Comparison of ENCODE assay signal across 11 cellular contexts in the genomic region with DNA sequence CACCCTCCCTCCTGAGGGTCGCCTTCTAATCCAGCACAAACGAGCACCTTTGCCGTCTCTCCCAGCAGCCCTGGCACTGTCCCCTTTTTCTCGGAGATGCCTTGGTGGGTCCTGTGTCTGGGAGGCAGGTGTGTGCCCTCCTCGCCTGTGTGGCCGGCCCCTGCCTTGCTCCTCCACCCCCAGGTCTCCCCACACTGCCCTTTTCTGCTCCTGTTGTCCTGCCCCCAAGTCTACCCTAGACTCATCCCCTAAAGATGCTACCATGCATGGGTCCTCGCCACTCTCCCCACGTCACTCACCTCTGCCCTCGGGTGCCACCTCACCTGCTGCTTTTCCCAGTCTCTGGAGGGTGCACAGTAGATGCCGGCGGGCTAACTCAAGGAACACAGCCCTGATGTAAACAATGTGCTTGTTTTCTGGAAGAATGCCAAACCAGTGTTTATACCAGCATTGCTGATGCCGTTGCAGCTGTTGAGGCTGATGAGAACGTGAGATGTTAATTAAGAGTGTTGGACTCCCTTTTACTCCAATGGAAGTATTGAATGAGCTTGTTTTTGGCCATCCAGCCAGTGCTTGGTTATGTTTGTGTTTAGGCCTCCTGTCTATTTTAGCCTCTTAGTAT.
DNase-seq lines count a peak whose midpoint lies in the region; ATAC-seq lines count a peak whose summit lies in the region.
"Had no signal": no experiment of that assay in that cellular context is flagged by ENCODE, and none has a peak within 500 bp of the region (broad histone marks: within the 10 kb centered on the region; RNA-seq: fewer than 3 reads in every experiment).

No MANE protein-coding gene starts in this region.

- no peaks in the 10 kb centered on the region for H3K36me3 Mint-ChIP-seq in stimulated activated effector memory CD8-positive, alpha-beta T cell treated with anti-CD3 and anti-CD28 coated beads, Interleukin-12 subunit alpha, Interleukin-12 subunit beta, amount 100 ng/mL, for 72 hours

- H3K4me1 Mint-ChIP-seq in stimulated activated effector memory CD8-positive, alpha-beta T cell treated with anti-CD3 and anti-CD28 coated beads, Interleukin-12 subunit alpha, Interleukin-12 subunit beta, amount 100 ng/mL, for 72 hours = peaks cover 50% of the 10 kb centered on the region

- no peak for ATAC-seq in stimulated activated effector memory CD8-positive, alpha-beta T cell treated with anti-CD3 and anti-CD28 coated beads, Interleukin-12 subunit alpha, Interleukin-12 subunit beta, amount 100 ng/mL, for 72 hours
- ATAC-seq in HG03432 (IDR thresholded peaks at IDR 0.05; ENCODE audit: unreplicated experiment) (no peak), HG02981 (IDR thresholded peaks at IDR 0.05; ENCODE audit: unreplicated experiment) (no peak), GM19023 (IDR thresholded peaks at IDR 0.05; ENCODE audit: unreplicated experiment) (no peak)
- ATAC-seq: A549 had no signal

- peak; percentile 47 for DNase-seq in NCI-H1436 (lab: John Stamatoyannopoulos, UW)
- DNase-seq in NCI-H1436 treated with DMSO at 0.1 percent for 48 hours (lab: John Stamatoyannopoulos, UW) = no peak
- peak; percentile 70 for DNase-seq in NCI-H2171 treated with DMSO at 0.1 percent for 48 hours (lab: John Stamatoyannopoulos, UW)
- no peak for DNase-seq in stimulated activated effector memory CD8-positive, alpha-beta T cell treated with anti-CD3 and anti-CD28 coated beads, Interleukin-12 subunit alpha, Interleukin-12 subunit beta, amount 100 ng/mL, for 72 hours (ENCODE audit: low spot score in 2 of 2)
- DNase-seq: activated T-cell treated with anti-CD3 and anti-CD28 coated beads, Interleukin-2, amount 50 U/mL, for 1 hour had no signal

- no peak overlapping the region for H3K4me3 Mint-ChIP-seq in stimulated activated effector memory CD8-positive, alpha-beta T cell treated with anti-CD3 and anti-CD28 coated beads, Interleukin-12 subunit alpha, Interleukin-12 subunit beta, amount 100 ng/mL, for 72 hours

- H3K9me3 Mint-ChIP-seq in stimulated activated effector memory CD8-positive, alpha-beta T cell treated with anti-CD3 and anti-CD28 coated beads, Interleukin-12 subunit alpha, Interleukin-12 subunit beta, amount 100 ng/mL, for 72 hours = no peaks in the 10 kb centered on the region

- peak overlapping the region; percentile 46 for H3K27ac Mint-ChIP-seq in stimulated activated effector memory CD8-positive, alpha-beta T cell treated with anti-CD3 and anti-CD28 coated beads, Interleukin-12 subunit alpha, Interleukin-12 subunit beta, amount 100 ng/mL, for 72 hours

- H3K27ac ChIP-seq in cingulate gyrus (ENCODE audit: low read depth, low read length) = peak overlapping the region; percentile 67
- H3K27ac ChIP-seq: A549, suprapubic skin had no signal

Comparison
In these comparisons a context has a peak if more than half of its experiments do, and no peak if none do; other contexts are left out.
1. DNase-seq: peak in NCI-H1436 (single experiment) and NCI-H2171 treated with DMSO at 0.1 percent for 48 hours (single experiment); none in NCI-H1436 treated with DMSO at 0.1 percent for 48 hours (single experiment) and stimulated activated effector memory CD8-positive, alpha-beta T cell treated with anti-CD3 and anti-CD28 coated beads, Interleukin-12 subunit alpha, Interleukin-12 subunit beta, amount 100 ng/mL, for 72 hours (0 of 2).